ENCODE assay signal across 19 cellular contexts in the genomic region with DNA sequence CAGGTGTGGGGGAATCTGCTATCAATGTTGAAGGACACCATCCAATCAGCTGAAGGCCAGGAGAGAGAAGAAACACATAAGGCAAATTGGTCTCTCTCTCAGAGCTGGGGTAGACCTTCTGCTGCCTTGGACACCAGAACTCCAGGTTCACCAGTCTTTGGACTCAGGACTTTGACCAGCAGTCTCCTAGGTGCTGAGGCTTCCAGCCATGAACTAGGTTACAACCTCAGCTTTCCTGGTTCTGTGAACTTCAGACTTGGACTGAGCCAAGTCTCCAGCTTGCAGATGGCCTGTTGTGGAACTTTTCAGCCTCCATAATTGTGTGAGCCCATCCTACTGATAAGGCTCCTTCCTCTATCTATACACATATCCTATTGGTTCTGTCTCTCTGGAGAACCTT.
"Had no signal": no experiment of that assay in that cellular context is flagged by ENCODE, and none has a peak within 500 bp of the region (broad histone marks: within the 10 kb centered on the region; RNA-seq: fewer than 3 reads in every experiment).

No MANE protein-coding gene starts in this region.

- H3K4me1 ChIP-seq: adrenal gland, psoas muscle, SJSA1, stomach, testis had no signal

- H3K27ac ChIP-seq: adrenal gland, dorsolateral prefrontal cortex, hepatocyte, psoas muscle, SJSA1, skin epidermis, stomach, testis had no signal

- H3K4me1 Mint-ChIP-seq: activated B cell treated with CpG ODN at 0.5 μM for 24 hours had no signal

- H3K36me3 ChIP-seq: adrenal gland, SJSA1, stomach had no signal

- H3K9me3 ChIP-seq: adrenal gland, mucosa of descending colon, psoas muscle, SJSA1, stomach, testis had no signal

- H3K36me3 Mint-ChIP-seq: naive B cell, type B pancreatic cell had no signal

- H3K79me2 ChIP-seq: hepatocyte had no signal

- H3K27me3 Mint-ChIP-seq: type B pancreatic cell had no signal

- H3K4me3 ChIP-seq: adrenal gland, dorsolateral prefrontal cortex, hepatocyte, mucosa of descending colon, psoas muscle, SJSA1, skin epidermis, stomach, testis had no signal

- H3K4me2 ChIP-seq: hepatocyte had no signal

- H3K27ac Mint-ChIP-seq: activated B cell treated with CpG ODN at 0.5 μM for 24 hours, naive B cell, type B pancreatic cell had no signal

- H3K4me3 Mint-ChIP-seq: activated B cell treated with CpG ODN at 0.5 μM for 24 hours, naive B cell, type B pancreatic cell had no signal

- H3K9me3 Mint-ChIP-seq: activated B cell treated with CpG ODN at 0.5 μM for 24 hours, naive B cell, type B pancreatic cell had no signal

- H3K27me3 ChIP-seq: adrenal gland, dorsolateral prefrontal cortex, hepatocyte, SJSA1, stomach, testis had no signal

- H2AFZ ChIP-seq: hepatocyte had no signal

- ATAC-seq: mucosa of descending colon, psoas muscle, right cardiac atrium had no signal

- DNase-seq: activated B cell treated with CpG ODN at 0.5 μM for 24 hours; activated CD4-positive, alpha-beta T cell treated with anti-CD3 and anti-CD28 coated beads, Interleukin-2, amount 50 U/mL, for 4 hours; activated gamma-delta T cell; activated T-cell treated with anti-CD3 and anti-CD28 coated beads for 4 hours; adrenal gland; dorsolateral prefrontal cortex; mesenchymal stem cell; naive B cell; psoas muscle; right cardiac atrium; stimulated activated CD4-positive, alpha-beta T cell treated with anti-CD3 and anti-CD28 coated beads, Interleukin-15, amount 100 ng/mL, for 24 hours; stimulated activated CD4-positive, alpha-beta T cell treated with anti-CD3 and anti-CD28 coated beads, Interleukin-2, amount 100 ng/mL, for 48 hours; stomach; testis had no signal
